Comparison of ENCODE assay signal across 2 cellular contexts in genomic region chr15:49225572-49226281, GRCh38.
TF ChIP-seq lines count a peak whose summit lies in the region.

No MANE protein-coding gene starts in this region.

TF ChIP-seq in GM23338, 12 proteins besides CTCF, POLR2A, EP300 and RAD21:
- TF ChIP-seq ZNF462 (CRISPR knock-in tag; IDR thresholded peaks at IDR 0.05) (0 out of 2 replicates have a peak, but pooled peaks have one; percentile 29), ETS1 (IDR thresholded peaks at IDR 0.05) (no peak)

TF ChIP-seq in endothelial cell of umbilical vein, 7 proteins besides CTCF, POLR2A, EP300 and RAD21:
- TF ChIP-seq MYC (IDR thresholded peaks at IDR 0.05; ENCODE audit: low read depth, low read length) = no peak
- TF ChIP-seq, protein P1, sequence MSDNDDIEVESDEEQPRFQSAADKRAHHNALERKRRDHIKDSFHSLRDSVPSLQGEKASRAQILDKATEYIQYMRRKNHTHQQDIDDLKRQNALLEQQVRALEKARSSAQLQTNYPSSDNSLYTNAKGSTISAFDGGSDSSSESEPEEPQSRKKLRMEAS (IDR thresholded peaks at IDR 0.05; ENCODE audit: insufficient read depth, insufficient read length) = no peak
- TF ChIP-seq FOS (IDR thresholded peaks at IDR 0.05; ENCODE audit: borderline replicate concordance, insufficient read depth, low read length) = no peak
- no peak for TF ChIP-seq POLR2AphosphoS5 (IDR thresholded peaks at IDR 0.05; ENCODE audit: insufficient read depth, low read depth, low read length)
- no peak for TF ChIP-seq JUN (IDR thresholded peaks at IDR 0.05; ENCODE audit: borderline replicate concordance, insufficient read depth, insufficient read length, low read depth)
- no peak for TF ChIP-seq GATA2 (IDR thresholded peaks at IDR 0.05; ENCODE audit: insufficient read depth, insufficient read length, low read depth, low read length)
- TF ChIP-seq EZH2 (IDR thresholded peaks at IDR 0.05; ENCODE audit: borderline replicate concordance, low read depth, low read length, severe bottlenecking) = no peak
TF ChIP-seq in endothelial cell of umbilical vein: peak in this region for 0.
